Comparison of ENCODE assay signal across 9 cellular contexts in the genomic region with DNA sequence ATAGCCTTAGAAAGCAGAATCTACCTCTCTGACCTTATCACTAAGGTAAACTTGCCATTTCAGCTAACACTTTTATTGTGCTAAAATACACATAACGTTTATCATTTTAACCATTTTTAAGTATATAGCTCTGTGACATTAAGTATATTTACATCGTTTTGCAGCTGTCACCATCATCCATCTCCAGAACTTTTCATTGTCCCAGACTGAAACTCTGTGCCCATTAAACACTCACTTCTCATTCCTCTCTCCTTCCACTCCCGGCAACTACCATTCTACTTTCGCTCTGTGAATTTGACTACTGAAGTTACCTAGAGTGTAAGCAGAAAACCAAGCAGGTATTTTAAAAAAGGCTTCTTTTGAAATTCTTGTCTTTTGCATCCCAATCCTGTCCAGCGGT. TPM values are rescaled to one million over a fixed set of nuclear protein-coding genes. Genes with fewer than 3 reads are reported as not detected.
DNase-seq lines count a peak whose midpoint lies in the region; ATAC-seq and TF ChIP-seq lines count a peak whose summit lies in the region.
"Had no signal": no experiment of that assay in that cellular context is flagged by ENCODE, and none has a peak within 500 bp of the region (broad histone marks: within the 10 kb centered on the region; RNA-seq: fewer than 3 reads in every experiment).

No MANE protein-coding gene starts in this region.

- POLR2A ChIA-PET in BJ (lab: Charles Lee) (no interaction called here), IMR-90 (lab: Charles Lee; ENCODE audit: unreplicated experiment) (no interaction called here), HEK293T (lab: Yijun Ruan, JAX) (no interaction called here)
- POLR2A ChIA-PET in naive thymus-derived CD4-positive, alpha-beta T cell (lab: Charles Lee), result interaction anchor here (0.7 to 1.3 kb wide), 3 partner anchors 53 to 571 kb away, joined by 3 to 5 read pairs (median 3); a partner anchor contains a TSS

- H4K8ac ChIP-seq in IMR-90 (ENCODE audit: low read depth in 2 of 2, low read length in 2 of 2), result no peak overlapping the region

- no peak overlapping the region for H2AK5ac ChIP-seq in IMR-90 (ENCODE audit: low read depth, low read length)

- H2AFZ ChIP-seq in IMR-90 (replicated peaks; ENCODE audit: low read length, poor library complexity), result no peak overlapping the region

- intact Hi-C loops in IMR-90 (cut with micrococcal nuclease), result no loop called here
- intact Hi-C loops in naive thymus-derived CD4-positive, alpha-beta T cell (cut with micrococcal nuclease), result loop anchor here in 1 of 2 donors (5.0 kb wide), 3 partner anchors 75 to 495 kb away; a partner anchor contains a TSS

- WGBS in IMR-90 (ENCODE audit: extremely low coverage in 2 of 2, insufficient read length in 1 of 2), 2 experiments, result no CpG with 5 or more reads among the region's 5 CpGs

- H3K18ac ChIP-seq in IMR-90 (ENCODE audit: low read depth, low read length), result no peak overlapping the region

- H3K9ac ChIP-seq in IMR-90 (ENCODE audit: low read depth, low read length), result peak overlapping the region; percentile 87; the same call in 1 of the 2 replicates

- H4K91ac ChIP-seq in IMR-90 (ENCODE audit: insufficient read depth, low read depth, low read length), result no peak overlapping the region

- peaks cover 0 to 4% (median 0%) of the 10 kb centered on the region in 11 donors for H3K9me3 Mint-ChIP-seq in naive thymus-derived CD4-positive, alpha-beta T cell

- TF ChIP-seq POLR2A in IMR-90 (IDR thresholded peaks at IDR 0.05; ENCODE audit: low read depth, low read length), result no peak

- H3K27ac Mint-ChIP-seq in naive thymus-derived CD4-positive, alpha-beta T cell, result peak overlapping the region; percentile 29 to 100 (median 86)

- no peaks in the 10 kb centered on the region for H3K27me3 Mint-ChIP-seq in naive thymus-derived CD4-positive, alpha-beta T cell

- TF ChIP-seq CTCF in BJ (IDR thresholded peaks at IDR 0.05; ENCODE audit: insufficient read depth, low read depth, low read length) (no peak), IMR-90 (conservative IDR thresholded peaks at IDR 0.05; ENCODE audit: low read depth, low read length) (no peak), brain microvascular endothelial cell (IDR thresholded peaks at IDR 0.05; ENCODE audit: low read depth, low read length, missing control alignments) (no peak)

- H2BK20ac ChIP-seq in IMR-90 (ENCODE audit: low read depth, low read length), result no peak overlapping the region

- no peak overlapping the region for H2AK9ac ChIP-seq in IMR-90 (replicated peaks; ENCODE audit: low read depth, low read length, poor library complexity)

- H4K20me1 ChIP-seq in IMR-90 (ENCODE audit: insufficient read depth, low read length), result no peaks in the 10 kb centered on the region

- TF ChIP-seq RAD21 in IMR-90 (IDR thresholded peaks at IDR 0.05; ENCODE audit: low read length), result no peak

- H3K4me2 ChIP-seq in IMR-90 (ENCODE audit: low read depth, low read length), result peak overlapping the region; percentile 96

- no peak overlapping the region for H3K4ac ChIP-seq in IMR-90 (ENCODE audit: low read depth, low read length)

- H3K4me1 ChIP-seq in IMR-90 (ENCODE audit: control insufficient read depth, insufficient read depth, low read length), result no peaks in the 10 kb centered on the region; the same call in 1 of the 2 replicates
- peaks cover 20 to 34% of the 10 kb centered on the region in 2 donors for H3K4me1 ChIP-seq in naive thymus-derived CD4-positive, alpha-beta T cell (ENCODE audit: control insufficient read depth in 2 of 2, insufficient read depth in 2 of 2, low read length in 2 of 2)

- H3K79me1 ChIP-seq in IMR-90 (ENCODE audit: low read depth in 1 of 2, low read length in 2 of 2), result peaks cover 12 to 49% of the 10 kb centered on the region in 2 experiments

- dilution Hi-C loops in IMR-90 (cut with HindIII; ENCODE audit: low sequenced_read_pairs, unreplicated experiment), result loop anchor here (25.0 kb wide), 1 partner anchor 140 kb away; no protein-coding TSS in a partner anchor

- peaks cover 10 to 20% (median 15%) of the 10 kb centered on the region in 5 donors for H3K36me3 Mint-ChIP-seq in naive thymus-derived CD4-positive, alpha-beta T cell

- no peak overlapping the region for H2BK5ac ChIP-seq in IMR-90 (ENCODE audit: low read depth, low read length, poor library complexity, severe bottlenecking)

- H3K36me3 ChIP-seq in BJ (ENCODE audit: control insufficient read depth, insufficient read depth, low read length) (no peaks in the 10 kb centered on the region; the same call in 1 of the 2 replicates), IMR-90 (ENCODE audit: control insufficient read depth, insufficient read depth, low read length) (peaks cover 2% of the 10 kb centered on the region; the same call in 1 of the 2 replicates), brain microvascular endothelial cell (replicated peaks) (peaks cover 9% of the 10 kb centered on the region)
- peaks cover 0 to 15% (median 0%) of the 10 kb centered on the region in 3 experiments for H3K36me3 ChIP-seq in naive thymus-derived CD4-positive, alpha-beta T cell (ENCODE audit: control insufficient read depth in 2 of 3, insufficient read depth in 3 of 3, low read length in 3 of 3)

- DNase-seq in BJ (ENCODE audit: low read depth) (no peak), IMR-90 (no peak), brain microvascular endothelial cell (no peak), NCI-H1930 (lab: John Stamatoyannopoulos, UW) (no peak), D341Med (ENCODE audit: low spot score) (no peak), NCI-H2029 (lab: John Stamatoyannopoulos, UW) (no peak), HEK293T (ENCODE audit: extremely low spot score) (no peak)
- no peak for DNase-seq in naive thymus-derived CD4-positive, alpha-beta T cell
- DNase-seq: NCI-H748 treated with DMSO at 0.1 percent for 48 hours had no signal

- no peak overlapping the region for H4K5ac ChIP-seq in IMR-90 (ENCODE audit: low read depth, low read length)

- H2BK120ac ChIP-seq in IMR-90 (ENCODE audit: low read depth, low read length), result no peak overlapping the region

- no peaks in the 10 kb centered on the region for H3K9me3 ChIP-seq in IMR-90 (ENCODE audit: control insufficient read depth, insufficient read depth, low read length)
- no peaks in the 10 kb centered on the region for H3K9me3 ChIP-seq in naive thymus-derived CD4-positive, alpha-beta T cell (ENCODE audit: control insufficient read depth in 2 of 3, low read length in 3 of 3)

- in situ Hi-C loops in IMR-90 (cut with MboI; ENCODE audit: low sequenced_read_pairs) (no loop called here), brain microvascular endothelial cell (cut with HindIII; ENCODE audit: low pct_ligation_motif_present, low sequenced_read_pairs) (no loop called here)

- 0 out of 2 replicates have a peak, but pooled peaks cover 4% of the 10 kb centered on the region for H3K9me1 ChIP-seq in IMR-90 (ENCODE audit: insufficient read depth, low read length)

- H3K27me3 ChIP-seq in BJ (ENCODE audit: control insufficient read depth, insufficient read depth, low read length), result no peaks in the 10 kb centered on the region
- no peaks in the 10 kb centered on the region for H3K27me3 ChIP-seq in IMR-90 (ENCODE audit: control insufficient read depth, insufficient read depth, low read length)
- no peaks in the 10 kb centered on the region for H3K27me3 ChIP-seq in brain microvascular endothelial cell (replicated peaks)
- H3K27me3 ChIP-seq in naive thymus-derived CD4-positive, alpha-beta T cell (ENCODE audit: control insufficient read depth in 2 of 2, insufficient read depth in 2 of 2, low read length in 2 of 2), result no peaks in the 10 kb centered on the region

- no peak overlapping the region for H3K27ac ChIP-seq in IMR-90 (ENCODE audit: insufficient read depth, low read length)
- H3K27ac ChIP-seq in brain microvascular endothelial cell, result no peak overlapping the region
- H3K27ac ChIP-seq in naive thymus-derived CD4-positive, alpha-beta T cell (ENCODE audit: low read depth, low read length), result peak overlapping the region; percentile 18

- H3K23ac ChIP-seq in IMR-90 (ENCODE audit: low read depth, low read length), result no peak overlapping the region

- H3K56ac ChIP-seq in IMR-90 (ENCODE audit: extremely low read depth, insufficient read depth, low read length), result no peak overlapping the region

- peak overlapping the region; percentile 76 for H3K4me3 ChIP-seq in BJ (ENCODE audit: low read depth, low read length)
- peak overlapping the region; percentile 86; the same call in 1 of the 2 replicates for H3K4me3 ChIP-seq in IMR-90 (ENCODE audit: insufficient read depth, low read depth, low read length)
- peak overlapping the region; percentile 93 for H3K4me3 ChIP-seq in brain microvascular endothelial cell (ENCODE audit: low read depth, low read length)
- peak overlapping the region; percentile 78 for H3K4me3 ChIP-seq in naive thymus-derived CD4-positive, alpha-beta T cell (ENCODE audit: low read length)

- ATAC-seq in IMR-90 (ENCODE audit: low read depth), result no peak
- no peak for ATAC-seq in naive thymus-derived CD4-positive, alpha-beta T cell

- no peak overlapping the region for H3K14ac ChIP-seq in IMR-90 (replicated peaks; ENCODE audit: low read depth, low read length)

- no TSS peak for BruUV-seq in IMR-90 (replicated peaks; lab: Mats Ljungman, UMichigan)

- no peak overlapping the region for H2BK15ac ChIP-seq in IMR-90 (ENCODE audit: low read depth, low read length)

- CTCF ChIA-PET in BJ (lab: Yijun Ruan, JAX) (no interaction called here), IMR-90 (lab: Yijun Ruan, JAX) (no interaction called here), HEK293T (lab: Yijun Ruan, JAX) (no interaction called here)
- CTCF ChIA-PET in naive thymus-derived CD4-positive, alpha-beta T cell (lab: Charles Lee), result no interaction called here

- peaks cover 30 to 61% (median 52%) of the 10 kb centered on the region in 7 donors for H3K4me1 Mint-ChIP-seq in naive thymus-derived CD4-positive, alpha-beta T cell

- H3K4me3 Mint-ChIP-seq in naive thymus-derived CD4-positive, alpha-beta T cell, result peak overlapping the region; percentile 71 to 99 (median 97)

RNA-seq across cellular contexts. Expression of a gene that starts 1.3 kb away (rescaled TPM):
- polyA plus RNA-seq in BJ (2011; rRNA removed) (23.1 and 43.3 TPM in 2 replicates), IMR-90 (2012; rRNA removed) (31.1 and 32.5 TPM in 2 replicates)
- 15.5 and 19.5 TPM in 2 replicates for polyA minus RNA-seq in BJ (2011; rRNA and poly(A)+ RNA removed)
- total RNA-seq in IMR-90 (2012; rRNA removed), result 55.7 and 74.2 TPM in 2 replicates
- polyA plus RNA-seq in IMR-90 (2012; cell fraction: cytosol; rRNA removed), result 8.7 and 14.3 TPM in 2 replicates
- 4.1 and 23.9 TPM in 2 replicates for polyA plus RNA-seq in IMR-90 (2012; cell fraction: nucleus; rRNA removed; ENCODE audit: low replicate concordance)
- total RNA-seq in naive thymus-derived CD4-positive, alpha-beta T cell, result 10 to 100 TPM; 28.3 to 49.3 (median 47.5) TPM
- polyA plus RNA-seq in naive thymus-derived CD4-positive, alpha-beta T cell, result 10 to 100 TPM; 38.6 to 41.6 TPM

RNA-seq across cellular contexts. Expression of a gene that starts 53.6 kb away (rescaled TPM):
- 21.9 and 46.2 TPM in 2 replicates for polyA plus RNA-seq in BJ (2011; rRNA removed)
- polyA minus RNA-seq in BJ (2011; rRNA and poly(A)+ RNA removed), result 18.7 and 19.6 TPM in 2 replicates
- 73.7 and 109 TPM in 2 replicates for total RNA-seq in IMR-90 (2012; rRNA removed)
- 33.9 and 43.2 TPM in 2 replicates for polyA plus RNA-seq in IMR-90 (2012; rRNA removed)
- 4.3 and 8.3 TPM in 2 replicates for polyA plus RNA-seq in IMR-90 (2012; cell fraction: cytosol; rRNA removed)
- polyA plus RNA-seq in IMR-90 (2012; cell fraction: nucleus; rRNA removed; ENCODE audit: low replicate concordance), result 2.5 and 21.2 TPM in 2 replicates
- 100 to 1,000 TPM in 1 of 5 experiments, 10 to 100 TPM in 4; 43.5 to 101 (median 86.7) TPM for total RNA-seq in naive thymus-derived CD4-positive, alpha-beta T cell
- 10 to 100 TPM; 15.0 to 15.4 TPM for polyA plus RNA-seq in naive thymus-derived CD4-positive, alpha-beta T cell
